ENCODE assay signal across 21 cellular contexts in genomic region chr20:54772931-54773642, GRCh38.
"Had no signal": no experiment of that assay in that cellular context is flagged by ENCODE, and none has a peak within 500 bp of the region (broad histone marks: within the 10 kb centered on the region; RNA-seq: fewer than 3 reads in every experiment).

No MANE protein-coding gene starts in this region.

- H3K4me2 ChIP-seq: hepatocyte had no signal

- H2AFZ ChIP-seq: hepatocyte had no signal

- H3K79me2 ChIP-seq: hepatocyte had no signal

- H3K9me3 ChIP-seq: colonic mucosa, esophagus muscularis mucosa, left ventricle myocardium inferior, psoas muscle, tibial artery had no signal

- H3K4me3 ChIP-seq: colonic mucosa, esophagus muscularis mucosa, hepatocyte, left ventricle myocardium inferior, lung, psoas muscle, spleen, tibial artery had no signal

- FAIRE-seq: kidney had no signal

- H3K4me1 ChIP-seq: colonic mucosa, esophagus muscularis mucosa, left ventricle myocardium inferior, psoas muscle, spleen, tibial artery had no signal

- H3K36me3 ChIP-seq: colonic mucosa, esophagus muscularis mucosa, left ventricle myocardium inferior, spleen, tibial artery had no signal

- ATAC-seq: naive thymus-derived CD4-positive, alpha-beta T cell; psoas muscle; sciatic nerve; stimulated activated memory B cell treated with anti-CD40 and anti-IgM and Interleukin-4, amounts not matched to agents 10 μg/mL and 1 μg/mL and 100 μg/mL, for 72 hours had no signal

- DNase-seq: colonic mucosa; dermis blood vessel endothelial cell; head of caudate nucleus; kidney; left cardiac atrium; left ventricle myocardium inferior; mesenchymal stem cell; naive thymus-derived CD4-positive, alpha-beta T cell; nephron progenitor cell; psoas muscle; retina; spleen; stimulated activated CD4-positive, alpha-beta T cell treated with anti-CD3 and anti-CD28 coated beads, Interleukin-15, amount 100 ng/mL, for 24 hours; stimulated activated CD4-positive, alpha-beta T cell treated with anti-CD3 and anti-CD28 coated beads, Interleukin-1b, Interleukin-23, amount 100 ng/mL, for 48 hours; stimulated activated CD4-positive, alpha-beta T cell treated with anti-CD3 and anti-CD28 coated beads, Interleukin-4, amount 100 ng/mL, for 24 hours; tibial artery had no signal

- H3K27ac ChIP-seq: colonic mucosa, esophagus muscularis mucosa, hepatocyte, left ventricle myocardium inferior, psoas muscle, spleen, tibial artery had no signal

- H3K27me3 ChIP-seq: colonic mucosa, esophagus muscularis mucosa, hepatocyte, spleen, tibial artery had no signal
